In the genomic region with DNA sequence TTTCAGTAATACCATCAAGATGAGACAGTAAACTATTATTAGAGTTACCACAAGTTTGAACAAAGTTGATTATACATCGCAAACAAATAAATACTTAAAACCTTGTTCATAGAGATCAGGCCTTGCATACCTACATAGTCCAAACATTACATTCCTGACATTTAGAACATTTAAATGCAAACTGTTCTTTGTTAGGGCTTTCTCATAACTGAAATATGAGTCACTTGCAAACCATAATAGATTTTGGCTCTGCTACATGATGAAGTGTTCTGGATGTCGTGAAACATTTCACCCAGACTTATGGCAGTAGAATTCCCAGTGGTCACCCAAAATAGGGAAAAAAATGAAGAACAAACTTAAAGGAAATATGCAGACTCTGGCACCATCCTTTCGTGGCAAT, we compare ENCODE assay signal across 10 cellular contexts.
DNase-seq lines count a peak whose midpoint lies in the region; ATAC-seq and TF ChIP-seq lines count a peak whose summit lies in the region.
"Had no signal": no experiment of that assay in that cellular context is flagged by ENCODE, and none has a peak within 500 bp of the region (broad histone marks: within the 10 kb centered on the region; RNA-seq: fewer than 3 reads in every experiment).

No MANE protein-coding gene starts in this region.

- no peak overlapping the region for H4K91ac ChIP-seq in neuronal stem cell (ENCODE audit: low read depth, low read length, poor library complexity)

- H2AK5ac ChIP-seq in neuronal stem cell (ENCODE audit: low read depth, low read length) = no peak overlapping the region

- H4K8ac ChIP-seq in neuronal stem cell (ENCODE audit: low read depth, low read length) = no peak overlapping the region

- H3K79me2 ChIP-seq in Karpas-422 (ENCODE audit: low read length) = no peaks in the 10 kb centered on the region

- H3K36me3 ChIP-seq in Karpas-422 (ENCODE audit: insufficient read depth, low read length) = no peaks in the 10 kb centered on the region
- H3K36me3 ChIP-seq in lower lobe of right lung = no peaks in the 10 kb centered on the region
- no peaks in the 10 kb centered on the region for H3K36me3 ChIP-seq in upper lobe of left lung
- H3K36me3 ChIP-seq in neuronal stem cell (replicated peaks in 1 of 2; ENCODE audit: control insufficient read depth in 2 of 2, insufficient read depth in 2 of 2, low read length in 2 of 2) = no peaks in the 10 kb centered on the region

- H3K9ac ChIP-seq in Karpas-422 (ENCODE audit: low read length) (no peak overlapping the region), neuronal stem cell (ENCODE audit: low read depth, low read length, poor library complexity) (no peak overlapping the region)

- H3K9me3 ChIP-seq in Karpas-422 (ENCODE audit: low read length) (peaks cover 14% of the 10 kb centered on the region; the same call in 1 of the 2 replicates), lower lobe of right lung (no peaks in the 10 kb centered on the region), upper lobe of left lung (no peaks in the 10 kb centered on the region), neuronal stem cell (replicated peaks in 1 of 2; ENCODE audit: control insufficient read depth in 2 of 2, insufficient read depth in 1 of 2, low read depth in 1 of 2, low read length in 2 of 2) (no peaks in the 10 kb centered on the region)

- ATAC-seq in lower lobe of right lung = peak; percentile 71 to 90
- peak; percentile 62 to 74 for ATAC-seq in upper lobe of left lung (ENCODE audit: low FRiP score in 2 of 2)
- ATAC-seq in GM21528 (IDR thresholded peaks at IDR 0.05; ENCODE audit: low FRiP score, unreplicated experiment) = no peak
- no peak for ATAC-seq in GM18873 (IDR thresholded peaks at IDR 0.05; ENCODE audit: low FRiP score, unreplicated experiment)

- no peak overlapping the region for H3K27ac ChIP-seq in Karpas-422 (ENCODE audit: low read length)
- H3K27ac ChIP-seq in lower lobe of right lung = peak overlapping the region; percentile 57
- H3K27ac ChIP-seq in upper lobe of left lung = peak overlapping the region; percentile 33 to 82 (median 54)
- no peak overlapping the region for H3K27ac ChIP-seq in neuronal stem cell (replicated peaks; ENCODE audit: low read length)
- H3K27ac ChIP-seq: hepatocyte had no signal

- no peaks in the 10 kb centered on the region for H3K79me1 ChIP-seq in neuronal stem cell (ENCODE audit: low read depth, low read length)

- 29% methylated on average over 3 of the region's 3 CpGs for WGBS in upper lobe of left lung, 2 donors
- no CpG with 5 or more reads among the region's 3 CpGs for WGBS in neuronal stem cell (ENCODE audit: extremely low coverage in 2 of 2, insufficient read length in 2 of 2, insufficient replicate concordance in 1 of 2), 2 donors

- 0 out of 2 replicates have a peak overlapping the region, but pooled peaks have one; percentile 26 for H2AFZ ChIP-seq in Karpas-422 (ENCODE audit: low read length)
- H2AFZ ChIP-seq in neuronal stem cell (ENCODE audit: low read length) = no peak overlapping the region
- H2AFZ ChIP-seq: hepatocyte had no signal

- H2BK5ac ChIP-seq in neuronal stem cell (ENCODE audit: low read length) = no peak overlapping the region

- H3K4me3 ChIP-seq in Karpas-422 (ENCODE audit: low read length) = no peak overlapping the region
- H3K4me3 ChIP-seq in lower lobe of right lung = peak overlapping the region; percentile 3
- H3K4me3 ChIP-seq in upper lobe of left lung = no peak overlapping the region
- H3K4me3 ChIP-seq in neuronal stem cell (ENCODE audit: low read length in 2 of 2) = no peak overlapping the region
- H3K4me3 ChIP-seq: hepatocyte had no signal

- H2BK120ac ChIP-seq in neuronal stem cell (ENCODE audit: low read depth, low read length) = no peak overlapping the region

- intact Hi-C loops in lower lobe of right lung (cut with DNase I) = no loop called here

- H3K4me2 ChIP-seq in Karpas-422 (ENCODE audit: low read depth, low read length, poor library complexity, severe bottlenecking) (no peak overlapping the region), neuronal stem cell (ENCODE audit: insufficient read depth, low read length, poor library complexity, severe bottlenecking) (no peak overlapping the region)
- H3K4me2 ChIP-seq: hepatocyte had no signal

- no peak overlapping the region for H3K4ac ChIP-seq in neuronal stem cell (ENCODE audit: low read length)

- peak in 1 of 4 donors; percentile 12 for TF ChIP-seq EP300 in upper lobe of left lung (IDR thresholded peaks at IDR 0.05)

- no peak for TF ChIP-seq POLR2A in upper lobe of left lung (IDR thresholded peaks at IDR 0.05)

- H4K20me1 ChIP-seq in Karpas-422 (ENCODE audit: insufficient read depth, low read depth, low read length) = no peaks in the 10 kb centered on the region

- H3K9me2 ChIP-seq in Karpas-422 (replicated peaks; ENCODE audit: insufficient read depth, low read length) = no peaks in the 10 kb centered on the region

- no peak overlapping the region for H3K14ac ChIP-seq in neuronal stem cell (ENCODE audit: low read length)

- H2BK15ac ChIP-seq in neuronal stem cell (ENCODE audit: low read length) = no peak overlapping the region

- no peak overlapping the region for H3K23ac ChIP-seq in neuronal stem cell (ENCODE audit: low read depth, low read length, poor library complexity)

- DNase-seq in Karpas-422 (no peak), dedifferentiated amniotic fluid mesenchymal stem cell (ENCODE audit: extremely low spot score) (peak; percentile 94), lower lobe of right lung (no peak), upper lobe of left lung (no peak), neuronal stem cell (ENCODE audit: low spot score) (no peak)
- DNase-seq in activated CD4-positive, alpha-beta T cell treated with anti-CD3 and anti-CD28 coated beads, Interleukin-2, amount 50 U/mL, for 4 hours = no peak
- DNase-seq: KBM-7 had no signal

- H3K4me1 ChIP-seq in Karpas-422 (ENCODE audit: low read length) (no peaks in the 10 kb centered on the region), lower lobe of right lung (peaks cover 9% of the 10 kb centered on the region), upper lobe of left lung (peaks cover 0 to 38% (median 6%) of the 10 kb centered on the region in 4 donors), neuronal stem cell (ENCODE audit: control insufficient read depth in 2 of 2, insufficient read depth in 1 of 2, low read depth in 1 of 2, low read length in 2 of 2) (no peaks in the 10 kb centered on the region)

- no peak overlapping the region for H2BK12ac ChIP-seq in neuronal stem cell (ENCODE audit: low read length)

- no peak for TF ChIP-seq CTCF in lower lobe of right lung (IDR thresholded peaks at IDR 0.05)
- TF ChIP-seq CTCF in upper lobe of left lung (IDR thresholded peaks at IDR 0.05) = no peak

- H3K27me3 ChIP-seq in Karpas-422 (ENCODE audit: low read length) (no peaks in the 10 kb centered on the region), lower lobe of right lung (ENCODE audit: low read depth) (no peaks in the 10 kb centered on the region), upper lobe of left lung (no peaks in the 10 kb centered on the region), neuronal stem cell (ENCODE audit: control insufficient read depth in 3 of 3, insufficient read depth in 3 of 3, low read depth in 1 of 3, low read length in 3 of 3) (no peaks in the 10 kb centered on the region)
- H3K27me3 ChIP-seq: hepatocyte had no signal

- H3K18ac ChIP-seq in neuronal stem cell (ENCODE audit: low read length) = no peak overlapping the region

Comparison
In these comparisons a context has a peak if more than half of its experiments do, and no peak if none do; other contexts are left out.
1. H3K27ac ChIP-seq: peak in lower lobe of right lung (single experiment) and upper lobe of left lung (4 of 4); none in Karpas-422 (single experiment) and neuronal stem cell (single experiment).
2. ATAC-seq: peak in lower lobe of right lung (2 of 2) and upper lobe of left lung (2 of 2); none in GM21528 (single experiment) and GM18873 (single experiment).